In the genomic region with DNA sequence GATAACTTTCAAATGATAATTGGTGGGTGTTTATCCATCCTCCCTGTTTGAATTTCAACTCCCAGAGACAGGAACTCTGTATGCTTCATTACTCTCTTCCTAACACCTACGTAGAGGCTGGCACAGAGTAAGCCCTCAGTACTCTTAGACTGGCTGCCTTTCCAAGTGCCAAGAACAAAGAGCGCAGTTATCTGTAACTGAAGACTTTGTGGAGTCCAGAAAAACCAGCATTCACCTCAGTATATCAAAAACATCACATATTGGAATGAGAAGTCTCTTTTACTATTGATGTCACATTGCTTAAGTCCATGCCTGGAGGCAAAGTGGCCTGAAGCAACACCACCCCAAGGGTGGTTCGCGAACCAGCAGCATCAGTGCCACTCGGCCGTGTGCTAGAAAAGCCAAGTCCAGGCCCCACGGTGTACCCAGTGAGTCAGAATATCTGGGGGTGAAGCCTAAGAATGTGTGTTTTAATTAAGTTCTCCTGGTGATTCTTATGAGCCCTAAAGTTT, we compare ENCODE assay signal across 14 cellular contexts.
DNase-seq lines count a peak whose midpoint lies in the region; ATAC-seq and TF ChIP-seq lines count a peak whose summit lies in the region.
"Had no signal": no experiment of that assay in that cellular context is flagged by ENCODE, and none has a peak within 500 bp of the region (broad histone marks: within the 10 kb centered on the region; RNA-seq: fewer than 3 reads in every experiment).

No MANE protein-coding gene starts in this region.

- H3K4me1 ChIP-seq in body of pancreas (peaks cover 52% of the 10 kb centered on the region), tibial artery (peaks cover 0 to 94% (median 45%) of the 10 kb centered on the region in 4 donors)

- DNase-seq in activated T-cell treated with anti-CD3 and anti-CD28 coated beads, Interleukin-2, amount 50 U/mL, for 24 hours: no peak
- no peak for DNase-seq in activated T-cell treated with anti-CD3 and anti-CD28 coated beads, Interleukin-2, amount 50 U/mL, for 1 hour
- DNase-seq in body of pancreas (no peak), kidney glomerular epithelial cell (lab: John Stamatoyannopoulos, UW) (peak; percentile 9), tibial artery (no peak), cortex of kidney (lab: John Stamatoyannopoulos, UW) (no peak), DMS153 treated with DMSO at 0.1 percent for 48 hours (lab: John Stamatoyannopoulos, UW; ENCODE audit: unreplicated experiment) (no peak)
- DNase-seq: activated CD4-positive, alpha-beta T cell treated with anti-CD3 and anti-CD28 coated beads, Interleukin-2, amount 50 U/mL, for 4 hours; GF-D8; islet precursor cell; posterior cingulate gyrus had no signal

- peaks cover 42% of the 10 kb centered on the region for H3K4me1 Mint-ChIP-seq in activated T-cell treated with anti-CD3 and anti-CD28 coated beads, Interleukin-2, amount 50 U/mL, for 24 hours (ENCODE audit: low read depth)

- H3K36me3 Mint-ChIP-seq in activated T-cell treated with anti-CD3 and anti-CD28 coated beads, Interleukin-2, amount 50 U/mL, for 24 hours (ENCODE audit: low read depth): peaks cover 34% of the 10 kb centered on the region

- no peak for TF ChIP-seq POLR2A in body of pancreas (IDR thresholded peaks at IDR 0.05)

- peak overlapping the region; percentile 2 for H3K4me3 Mint-ChIP-seq in activated T-cell treated with anti-CD3 and anti-CD28 coated beads, Interleukin-2, amount 50 U/mL, for 24 hours
- H3K4me3 Mint-ChIP-seq: GM23338 had no signal

- peak overlapping the region in 3 of 4 donors; percentile 27 to 69 (median 43) for H3K27ac ChIP-seq in body of pancreas
- H3K27ac ChIP-seq in tibial artery: peak overlapping the region; percentile 80 to 85
- H3K27ac ChIP-seq: A549 had no signal

- 74 to 75% methylated on average over 7 of the region's 7 CpGs for WGBS in body of pancreas, 2 donors

- no peaks in the 10 kb centered on the region for H3K9me3 Mint-ChIP-seq in activated T-cell treated with anti-CD3 and anti-CD28 coated beads, Interleukin-2, amount 50 U/mL, for 24 hours
- H3K9me3 Mint-ChIP-seq: GM23338 had no signal

- H3K27me3 Mint-ChIP-seq in activated T-cell treated with anti-CD3 and anti-CD28 coated beads, Interleukin-2, amount 50 U/mL, for 24 hours: peaks cover 5% of the 10 kb centered on the region

- intact Hi-C loops in body of pancreas (cut with DNase I): no loop called here
- intact Hi-C loops in tibial artery (cut with DNase I; ENCODE audit: low total_unique reads): loop anchor here (10.0 kb wide), 2 partner anchors 59 to 91 kb away; a partner anchor contains a TSS

- no peaks in the 10 kb centered on the region for H3K27me3 ChIP-seq in body of pancreas
- no peaks in the 10 kb centered on the region for H3K27me3 ChIP-seq in tibial artery

- ATAC-seq in body of pancreas (no peak), GM19395 (IDR thresholded peaks at IDR 0.05; ENCODE audit: unreplicated experiment) (no peak)
- ATAC-seq: A549 had no signal

- H3K4me3 ChIP-seq in body of pancreas: no peak overlapping the region
- no peak overlapping the region for H3K4me3 ChIP-seq in tibial artery
- H3K4me3 ChIP-seq: A549, GM23338 had no signal

- H3K27ac Mint-ChIP-seq in activated T-cell treated with anti-CD3 and anti-CD28 coated beads, Interleukin-2, amount 50 U/mL, for 24 hours: peak overlapping the region; percentile 99
- H3K27ac Mint-ChIP-seq: GM23338 had no signal

- TF ChIP-seq CTCF in body of pancreas (IDR thresholded peaks at IDR 0.05): no peak
- no peak for TF ChIP-seq CTCF in tibial artery (IDR thresholded peaks at IDR 0.05)

- H3K36me3 ChIP-seq in body of pancreas (replicated peaks in 1 of 2; ENCODE audit: insufficient read depth in 1 of 2, low read depth in 2 of 2) (no peaks in the 10 kb centered on the region), tibial artery (no peaks in the 10 kb centered on the region)

- no peaks in the 10 kb centered on the region for H3K9me3 ChIP-seq in body of pancreas
- H3K9me3 ChIP-seq in tibial artery: no peaks in the 10 kb centered on the region
- H3K9me3 ChIP-seq: A549 had no signal
